Comparison of ENCODE assay signal across 22 cellular contexts in genomic region chrX:124256209-124256608, GRCh38.
A peak's percentile ranks its signal among the peaks of the same experiment; 100 is the strongest.
DNase-seq lines count a peak whose midpoint lies in the region; ATAC-seq, FAIRE-seq and TF ChIP-seq lines count a peak whose summit lies in the region.
"Had no signal": no experiment of that assay in that cellular context is flagged by ENCODE, and none has a peak within 500 bp of the region (broad histone marks: within the 10 kb centered on the region; RNA-seq: fewer than 3 reads in every experiment).

No MANE protein-coding gene starts in this region.

- DNase-seq in AG08395 (ENCODE audit: low spot score) (peak; percentile 71), HS-5 (ENCODE audit: low read depth) (peak; percentile 51), left lung (no peak), ACHN (no peak), posterior cingulate gyrus (no peak), NCI-H748 treated with DMSO at 0.1 percent for 48 hours (lab: John Stamatoyannopoulos, UW) (no peak), activated gamma-delta T cell (lab: John Stamatoyannopoulos, UW) (no peak)
- DNase-seq: activated naive CD4-positive, alpha-beta T cell treated with anti-CD3 and anti-CD28 coated beads, Interleukin-2, amount 50 U/mL, for 16 hours; activated T-cell treated with anti-CD3 and anti-CD28 coated beads, Interleukin-2, amount 50 U/mL, for 48 hours; CD4-positive, CD25-positive, alpha-beta regulatory T cell; DMS 273 treated with DMSO at 0.1 percent for 48 hours; GDM1; Karpas-422; NCI-H2029 treated with DMSO at 0.1 percent for 48 hours; NCI-H510A treated with DMSO at 0.1 percent for 48 hours; stimulated activated CD4-positive, alpha-beta T cell treated with anti-CD3 and anti-CD28 coated beads, Interleukin-2, amount 100 ng/mL, for 24 hours; stimulated activated naive CD4-positive, alpha-beta T cell had no signal

- TF ChIP-seq CTCF in left lung (IDR thresholded peaks at IDR 0.05) = no peak

- peaks cover 0 to 4% of the 10 kb centered on the region in 2 donors for H3K4me1 ChIP-seq in left lung

- FAIRE-seq in endometrium (lab: Jason Lieb, UNC) = peak; percentile 54
- FAIRE-seq: GM12878, HTR-8/SVneo had no signal

- peak overlapping the region in 1 of 2 donors; percentile 10 for H3K27ac ChIP-seq in left lung

- H3K27me3 ChIP-seq in left lung = no peaks in the 10 kb centered on the region

- no peak overlapping the region for H3K4me3 ChIP-seq in left lung
- H3K4me3 ChIP-seq: GM12878, skin epidermis had no signal

- no peaks in the 10 kb centered on the region for H3K9me3 ChIP-seq in left lung

- peak; percentile 75 for ATAC-seq in left lung
- ATAC-seq: GM12878; natural killer cell treated with Interleukin-12 subunit alpha and Interleukin-12 subunit beta and Interleukin-15 and Interleukin-18, amount 100 ng/mL, for 72 hours had no signal

- intact Hi-C loops in left lung (cut with DNase I) = no loop called here
- intact Hi-C loops in posterior cingulate gyrus (cut with DNase I) = no loop called here

- in situ Hi-C loops in ACHN (cut with HindIII; ENCODE audit: low pct_ligation_motif_present, low pct_unique_long_range_greater_than_20kb, low sequenced_read_pairs) = no loop called here

- no peaks in the 10 kb centered on the region for H3K36me3 ChIP-seq in left lung

Comparison
In these comparisons a context has a peak if more than half of its experiments do, and no peak if none do; other contexts are left out.
1. DNase-seq: peak in AG08395 (single experiment) and HS-5 (single experiment); none in left lung (0 of 2), ACHN (single experiment), posterior cingulate gyrus (0 of 10), NCI-H748 treated with DMSO at 0.1 percent for 48 hours (single experiment) and activated gamma-delta T cell (single experiment).